In the genomic region with DNA sequence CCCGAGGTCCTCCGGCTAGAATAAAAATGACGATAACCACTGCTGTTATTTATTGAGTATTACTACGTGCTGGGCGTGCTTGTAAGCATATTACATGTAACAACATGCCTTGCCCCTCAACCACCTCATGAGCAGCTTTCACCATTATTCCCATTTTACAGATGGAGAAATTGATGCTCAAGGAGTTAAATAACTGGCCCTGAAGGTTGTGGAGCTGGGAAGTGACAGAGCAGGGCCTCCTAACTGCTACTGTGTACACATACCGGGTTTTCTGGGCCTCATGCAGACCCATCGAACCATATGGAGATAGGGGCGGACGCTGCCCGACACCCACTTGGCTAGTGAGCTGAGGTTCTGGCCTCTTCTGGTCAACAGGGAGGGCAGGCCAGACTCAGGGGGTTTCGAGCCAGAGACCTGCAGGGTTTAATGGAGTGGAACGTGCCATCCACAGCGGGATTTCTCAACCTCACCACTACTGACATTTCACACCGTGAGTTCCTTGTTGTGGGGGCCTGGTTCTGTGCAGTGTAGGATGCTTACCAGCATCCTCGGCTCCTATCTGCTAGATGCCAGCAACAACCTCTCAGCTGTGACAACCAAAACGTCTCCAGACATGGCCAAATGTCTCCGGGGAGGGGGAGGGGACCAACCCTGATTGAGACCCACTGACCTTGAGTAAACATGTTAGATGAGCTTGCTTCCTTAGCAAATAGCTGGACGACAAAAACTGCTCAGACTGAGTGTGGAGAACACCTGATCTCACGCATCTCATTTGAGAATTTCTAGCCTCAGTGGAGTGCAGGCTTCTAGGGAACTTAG, we compare ENCODE assay signal across 26 cellular contexts.
A peak's percentile ranks its signal among the peaks of the same experiment; 100 is the strongest.
DNase-seq lines count a peak whose midpoint lies in the region; ATAC-seq, FAIRE-seq and TF ChIP-seq lines count a peak whose summit lies in the region.
"Had no signal": no experiment of that assay in that cellular context is flagged by ENCODE, and none has a peak within 500 bp of the region (broad histone marks: within the 10 kb centered on the region; RNA-seq: fewer than 3 reads in every experiment).

No MANE protein-coding gene starts in this region.

- no TSS peak for BruUV-seq in PC-3 (replicated peaks; lab: Mats Ljungman, UMichigan)

- H3K27me3 ChIP-seq in PC-3 (ENCODE audit: low read length) (no peaks in the 10 kb centered on the region), foreskin keratinocyte (no peaks in the 10 kb centered on the region), sigmoid colon (no peaks in the 10 kb centered on the region)
- H3K27me3 ChIP-seq in effector memory CD4-positive, alpha-beta T cell (replicated peaks; ENCODE audit: control insufficient read depth, insufficient read depth, low read length, poor library complexity, severe bottlenecking), result no peaks in the 10 kb centered on the region
- H3K27me3 ChIP-seq: BE2C, esophagus muscularis mucosa, heart right ventricle, ovary, vagina had no signal

- H3K36me3 ChIP-seq in PC-3 (ENCODE audit: low read depth, low read length), result no peaks in the 10 kb centered on the region
- no peaks in the 10 kb centered on the region for H3K36me3 ChIP-seq in sigmoid colon
- H3K36me3 ChIP-seq in effector memory CD4-positive, alpha-beta T cell (ENCODE audit: control insufficient read depth, insufficient read depth, low read length), result no peaks in the 10 kb centered on the region
- H3K36me3 ChIP-seq: BE2C, esophagus muscularis mucosa, heart right ventricle, ovary, vagina had no signal

- DNase-seq in HTR-8/SVneo (ENCODE audit: insufficient read length, low spot score) (no peak), PC-3 (no peak), foreskin keratinocyte (peak; percentile 44 to 61), sigmoid colon (peak; percentile 32), NCI-H2171 (lab: John Stamatoyannopoulos, UW) (no peak)
- no peak for DNase-seq in effector memory CD4-positive, alpha-beta T cell
- DNase-seq: activated CD4-positive, alpha-beta memory T cell treated with anti-CD3 and anti-CD28 coated beads for 36 hours; activated CD4-positive, CD25-positive, alpha-beta regulatory T cell treated with anti-CD3 and anti-CD28 coated beads, Interleukin-2, amount 50 U/mL, for 72 hours; activated naive CD4-positive, alpha-beta T cell treated with anti-CD3 and anti-CD28 coated beads for 36 hours; CD8-positive, alpha-beta T cell; DMS 273 treated with DMSO at 0.1 percent for 48 hours; foreskin fibroblast; GOT3; heart right ventricle; IMR-90; NCI-H1694 treated with DMSO at 0.1 percent for 48 hours; ovary; right cardiac atrium; SIG-M5; stimulated activated CD8-positive, alpha-beta memory T cell treated with anti-CD3 and anti-CD28 coated beads, Interleukin-4, amount 100 ng/mL, for 48 hours; stimulated activated naive CD8-positive, alpha-beta T cell treated with anti-CD3 and anti-CD28 coated beads, Interleukin-15, amount 100 ng/mL, for 72 hours had no signal

- TF ChIP-seq CTCF in PC-3 (conservative IDR thresholded peaks at IDR 0.05; ENCODE audit: low read depth, low read length), result no peak
- no peak for TF ChIP-seq CTCF in foreskin keratinocyte (conservative IDR thresholded peaks at IDR 0.05)
- no peak for TF ChIP-seq CTCF in sigmoid colon (IDR thresholded peaks at IDR 0.05)

- no peaks in the 10 kb centered on the region for H3K9me2 ChIP-seq in PC-3 (replicated peaks; ENCODE audit: low read length)

- POLR2A ChIA-PET in PC-3 (lab: Charles Lee; ENCODE audit: unreplicated experiment), result no interaction called here

- H3K9me3 ChIP-seq in PC-3 (ENCODE audit: low read length) (no peaks in the 10 kb centered on the region), sigmoid colon (no peaks in the 10 kb centered on the region)
- H3K9me3 ChIP-seq in effector memory CD4-positive, alpha-beta T cell (ENCODE audit: control insufficient read depth, low read length), result no peaks in the 10 kb centered on the region
- H3K9me3 ChIP-seq: BE2C, esophagus muscularis mucosa, heart right ventricle, ovary, vagina had no signal

- H3K9ac ChIP-seq in PC-3 (ENCODE audit: low read length), result peak overlapping the region; percentile 86

- H3F3A ChIP-seq in PC-3 (ENCODE audit: low read length, unreplicated experiment), result no peaks in the 10 kb centered on the region

- H4K20me1 ChIP-seq in PC-3 (ENCODE audit: low read length), result no peaks in the 10 kb centered on the region

- H3K4me2 ChIP-seq in PC-3 (ENCODE audit: low read length), result peak overlapping the region; percentile 48; the same call in 1 of the 2 replicates

- intact Hi-C loops in PC-3 (cut with micrococcal nuclease), result no loop called here
- intact Hi-C loops in sigmoid colon (cut with DNase I), result no loop called here

- ATAC-seq in PC-3, result no peak
- ATAC-seq in foreskin keratinocyte, result no peak
- ATAC-seq in HG02885 (IDR thresholded peaks at IDR 0.05; ENCODE audit: poor library complexity, unreplicated experiment), result no peak
- ATAC-seq: CD8-positive, alpha-beta T cell; heart right ventricle; right cardiac atrium; stimulated activated naive CD8-positive, alpha-beta T cell treated with anti-CD3 and anti-CD28 coated beads, Interleukin-15, amount 100 ng/mL, for 72 hours had no signal

- CTCF ChIA-PET in PC-3 (lab: Charles Lee), result no interaction called here

- TF ChIP-seq POLR2A in sigmoid colon (IDR thresholded peaks at IDR 0.05), result no peak

- peaks cover 48% of the 10 kb centered on the region for H3K4me1 ChIP-seq in PC-3 (ENCODE audit: insufficient read depth, low read length)
- peaks cover 20% of the 10 kb centered on the region for H3K4me1 ChIP-seq in foreskin keratinocyte
- no peaks in the 10 kb centered on the region for H3K4me1 ChIP-seq in sigmoid colon
- H3K4me1 ChIP-seq in effector memory CD4-positive, alpha-beta T cell (ENCODE audit: control insufficient read depth, insufficient read depth, low read length, poor library complexity, severe bottlenecking), result no peaks in the 10 kb centered on the region
- H3K4me1 ChIP-seq: esophagus muscularis mucosa, vagina had no signal

- H3K27ac ChIP-seq in PC-3 (ENCODE audit: low read length) (peak overlapping the region; percentile 95), foreskin keratinocyte (peak overlapping the region; percentile 94), sigmoid colon (no peak overlapping the region)
- no peak overlapping the region for H3K27ac ChIP-seq in effector memory CD4-positive, alpha-beta T cell (ENCODE audit: insufficient read depth, low read length, poor library complexity, severe bottlenecking)
- H3K27ac ChIP-seq: esophagus muscularis mucosa, heart right ventricle, HL-60, ovary, vagina had no signal

- 82% methylated on average over 19 of the region's 19 CpGs for WGBS in sigmoid colon, 2 donors

- TF ChIP-seq EP300 in sigmoid colon (IDR thresholded peaks at IDR 0.05), result no peak

- no peak overlapping the region for H2AFZ ChIP-seq in PC-3 (ENCODE audit: low read length)

- no peaks in the 10 kb centered on the region for H3K79me2 ChIP-seq in PC-3 (ENCODE audit: low read length)

- H3K4me3 ChIP-seq in PC-3 (ENCODE audit: low read length) (no peak overlapping the region), sigmoid colon (no peak overlapping the region)
- H3K4me3 ChIP-seq in effector memory CD4-positive, alpha-beta T cell (ENCODE audit: insufficient read depth, low read depth, low read length, poor library complexity, severe bottlenecking), result no peak overlapping the region
- H3K4me3 ChIP-seq: esophagus muscularis mucosa, heart right ventricle, ovary, vagina had no signal

- peak; percentile 9 for FAIRE-seq in HTR-8/SVneo (lab: Jason Lieb, UNC)

Comparison
In these comparisons a context has a peak if more than half of its experiments do, and no peak if none do; other contexts are left out.
1. DNase-seq: peak in foreskin keratinocyte (2 of 2) and sigmoid colon (single experiment); none in HTR-8/SVneo (single experiment), PC-3 (single experiment), NCI-H2171 (single experiment) and effector memory CD4-positive, alpha-beta T cell (0 of 3).
2. H3K27ac ChIP-seq: peak in PC-3 (single experiment) and foreskin keratinocyte (single experiment); none in sigmoid colon (0 of 4) and effector memory CD4-positive, alpha-beta T cell (single experiment).